Comparison of ENCODE assay signal across 8 cellular contexts in genomic region chr1:65001238-65001792, GRCh38.
DNase-seq lines count a peak whose midpoint lies in the region; ATAC-seq and TF ChIP-seq lines count a peak whose summit lies in the region.

No MANE protein-coding gene starts in this region.

- peaks cover 7% of the 10 kb centered on the region for H3K36me3 Mint-ChIP-seq in activated naive CD4-positive, alpha-beta T cell treated with anti-CD3 and anti-CD28 coated beads, Interleukin-2, amount 10 ng/mL, durations not matched to agents 7 days and 5 days

- H3K4me3 Mint-ChIP-seq in activated naive CD4-positive, alpha-beta T cell treated with anti-CD3 and anti-CD28 coated beads, Interleukin-2, amount 10 ng/mL, durations not matched to agents 7 days and 5 days = peak overlapping the region; percentile 64

- H3K27me3 ChIP-seq in OCI-LY3 (ENCODE audit: low read depth, low read length) = peaks cover 24% of the 10 kb centered on the region

- peaks cover 24% of the 10 kb centered on the region; the same call in 1 of the 2 replicates for H3K4me1 ChIP-seq in OCI-LY3 (ENCODE audit: low read length)

- no peaks in the 10 kb centered on the region for H3K9me3 ChIP-seq in OCI-LY3 (ENCODE audit: insufficient read depth, low read length)

- H3K27me3 Mint-ChIP-seq in activated naive CD4-positive, alpha-beta T cell treated with anti-CD3 and anti-CD28 coated beads, Interleukin-2, amount 10 ng/mL, durations not matched to agents 7 days and 5 days = peaks cover 37% of the 10 kb centered on the region

- no peak overlapping the region for H3K27ac ChIP-seq in OCI-LY3 (ENCODE audit: low read length)

- DNase-seq in AG08395 (ENCODE audit: low spot score) = peak; percentile 82
- peak; percentile 72 for DNase-seq in activated naive CD4-positive, alpha-beta T cell treated with anti-CD3 and anti-CD28 coated beads, Interleukin-2, amount 10 ng/mL, durations not matched to agents 7 days and 5 days
- DNase-seq in hepatic stellate cell (ENCODE audit: low spot score) = peak; percentile 68
- DNase-seq in stimulated activated CD4-positive, alpha-beta T cell treated with anti-CD3 and anti-CD28 coated beads, Interleukin-15, amount 100 ng/mL, for 48 hours (ENCODE audit: low read depth in 2 of 2) = peak; percentile 61 to 81
- no peak for DNase-seq in RKO (ENCODE audit: low spot score)

- H3K79me2 ChIP-seq in OCI-LY3 (ENCODE audit: low read length) = no peaks in the 10 kb centered on the region

- H3K4me3 ChIP-seq in OCI-LY3 (ENCODE audit: low read length) = peak overlapping the region; percentile 82

- H3K9me3 Mint-ChIP-seq in activated naive CD4-positive, alpha-beta T cell treated with anti-CD3 and anti-CD28 coated beads, Interleukin-2, amount 10 ng/mL, durations not matched to agents 7 days and 5 days = peaks cover 9% of the 10 kb centered on the region

- no peaks in the 10 kb centered on the region for H4K20me1 ChIP-seq in OCI-LY3 (ENCODE audit: insufficient read depth, low read length)

- H3K4me2 ChIP-seq in OCI-LY3 (ENCODE audit: low read length) = peak overlapping the region; percentile 100

- no peaks in the 10 kb centered on the region for H3K36me3 ChIP-seq in OCI-LY3 (replicated peaks; ENCODE audit: low read depth, low read length)

- peak overlapping the region; percentile 54 for H3K9ac ChIP-seq in OCI-LY3 (ENCODE audit: low read length)

- CTCF ChIA-PET in activated naive CD4-positive, alpha-beta T cell treated with anti-CD3 and anti-CD28 coated beads, Interleukin-2, amount 10 ng/mL, durations not matched to agents 7 days and 5 days (lab: Charles Lee) = interaction anchor here (1.1 to 1.4 kb wide), 3 partner anchors 27 to 74 kb away, joined by 3 read pairs; no protein-coding TSS in a partner anchor

- TF ChIP-seq CTCF in OCI-LY3 (IDR thresholded peaks at IDR 0.05; ENCODE audit: low read depth, low read length) = no peak

- ATAC-seq in GM19324 (IDR thresholded peaks at IDR 0.05; ENCODE audit: low FRiP score, unreplicated experiment) (no peak), HG03571 (IDR thresholded peaks at IDR 0.05; ENCODE audit: unreplicated experiment) (no peak)

- H3K27ac Mint-ChIP-seq in activated naive CD4-positive, alpha-beta T cell treated with anti-CD3 and anti-CD28 coated beads, Interleukin-2, amount 10 ng/mL, durations not matched to agents 7 days and 5 days = no peak overlapping the region

- H2AFZ ChIP-seq in OCI-LY3 (ENCODE audit: low read depth, low read length) = peak overlapping the region; percentile 52

- H3K4me1 Mint-ChIP-seq in activated naive CD4-positive, alpha-beta T cell treated with anti-CD3 and anti-CD28 coated beads, Interleukin-2, amount 10 ng/mL, durations not matched to agents 7 days and 5 days = peaks cover 26% of the 10 kb centered on the region
